ENCODE assay signal across 8 cellular contexts in genomic region chr3:31917303-31917903, GRCh38.
DNase-seq lines count a peak whose midpoint lies in the region; ATAC-seq lines count a peak whose summit lies in the region.

No MANE protein-coding gene starts in this region.

- H3K27ac Mint-ChIP-seq in activated CD4-positive, alpha-beta T cell treated with anti-CD3 and anti-CD28 coated beads, Interleukin-2, amount 10 ng/mL, durations not matched to agents 24 days and 14 days, result peak overlapping the region; percentile 62
- peak overlapping the region; percentile 44 for H3K27ac Mint-ChIP-seq in activated naive CD8-positive, alpha-beta T cell treated with anti-CD3 and anti-CD28 coated beads, Interleukin-2, amount 50 U/mL, for 24 hours
- H3K27ac Mint-ChIP-seq in stimulated activated memory B cell treated with anti-CD40 and anti-IgM and Interleukin-4, amounts not matched to agents 10 μg/mL and 1 μg/mL and 100 μg/mL, for 72 hours, result peak overlapping the region; percentile 94

- peak overlapping the region; percentile 51 for H3K4me3 Mint-ChIP-seq in activated CD4-positive, alpha-beta T cell treated with anti-CD3 and anti-CD28 coated beads, Interleukin-2, amount 10 ng/mL, durations not matched to agents 24 days and 14 days
- no peak overlapping the region for H3K4me3 Mint-ChIP-seq in activated naive CD8-positive, alpha-beta T cell treated with anti-CD3 and anti-CD28 coated beads, Interleukin-2, amount 50 U/mL, for 24 hours
- peak overlapping the region; percentile 54 for H3K4me3 Mint-ChIP-seq in stimulated activated memory B cell treated with anti-CD40 and anti-IgM and Interleukin-4, amounts not matched to agents 10 μg/mL and 1 μg/mL and 100 μg/mL, for 72 hours

- peaks cover 20% of the 10 kb centered on the region for H3K36me3 Mint-ChIP-seq in activated CD4-positive, alpha-beta T cell treated with anti-CD3 and anti-CD28 coated beads, Interleukin-2, amount 10 ng/mL, durations not matched to agents 24 days and 14 days (ENCODE audit: low read depth)
- H3K36me3 Mint-ChIP-seq in activated naive CD8-positive, alpha-beta T cell treated with anti-CD3 and anti-CD28 coated beads, Interleukin-2, amount 50 U/mL, for 24 hours (ENCODE audit: low read depth), result peaks cover 6% of the 10 kb centered on the region
- peaks cover 35% of the 10 kb centered on the region for H3K36me3 Mint-ChIP-seq in stimulated activated memory B cell treated with anti-CD40 and anti-IgM and Interleukin-4, amounts not matched to agents 10 μg/mL and 1 μg/mL and 100 μg/mL, for 72 hours

- peaks cover 27% of the 10 kb centered on the region for H3K9me3 Mint-ChIP-seq in activated CD4-positive, alpha-beta T cell treated with anti-CD3 and anti-CD28 coated beads, Interleukin-2, amount 10 ng/mL, durations not matched to agents 24 days and 14 days
- H3K9me3 Mint-ChIP-seq in activated naive CD8-positive, alpha-beta T cell treated with anti-CD3 and anti-CD28 coated beads, Interleukin-2, amount 50 U/mL, for 24 hours, result peaks cover 20% of the 10 kb centered on the region
- H3K9me3 Mint-ChIP-seq in stimulated activated memory B cell treated with anti-CD40 and anti-IgM and Interleukin-4, amounts not matched to agents 10 μg/mL and 1 μg/mL and 100 μg/mL, for 72 hours, result peaks cover 12% of the 10 kb centered on the region

- no peaks in the 10 kb centered on the region for H3K27me3 Mint-ChIP-seq in activated CD4-positive, alpha-beta T cell treated with anti-CD3 and anti-CD28 coated beads, Interleukin-2, amount 10 ng/mL, durations not matched to agents 24 days and 14 days
- H3K27me3 Mint-ChIP-seq in activated naive CD8-positive, alpha-beta T cell treated with anti-CD3 and anti-CD28 coated beads, Interleukin-2, amount 50 U/mL, for 24 hours, result no peaks in the 10 kb centered on the region
- no peaks in the 10 kb centered on the region for H3K27me3 Mint-ChIP-seq in stimulated activated memory B cell treated with anti-CD40 and anti-IgM and Interleukin-4, amounts not matched to agents 10 μg/mL and 1 μg/mL and 100 μg/mL, for 72 hours

- ATAC-seq in HG03025 (IDR thresholded peaks at IDR 0.05; ENCODE audit: low FRiP score, unreplicated experiment) (peak; percentile 92), sciatic nerve (no peak)
- no peak for ATAC-seq in activated naive CD8-positive, alpha-beta T cell treated with anti-CD3 and anti-CD28 coated beads, Interleukin-2, amount 50 U/mL, for 24 hours
- ATAC-seq in stimulated activated memory B cell treated with anti-CD40 and anti-IgM and Interleukin-4, amounts not matched to agents 10 μg/mL and 1 μg/mL and 100 μg/mL, for 72 hours, result peak; percentile 91

- H3K4me1 Mint-ChIP-seq in activated CD4-positive, alpha-beta T cell treated with anti-CD3 and anti-CD28 coated beads, Interleukin-2, amount 10 ng/mL, durations not matched to agents 24 days and 14 days, result peaks cover 35% of the 10 kb centered on the region
- peaks cover 34% of the 10 kb centered on the region for H3K4me1 Mint-ChIP-seq in activated naive CD8-positive, alpha-beta T cell treated with anti-CD3 and anti-CD28 coated beads, Interleukin-2, amount 50 U/mL, for 24 hours
- H3K4me1 Mint-ChIP-seq in stimulated activated memory B cell treated with anti-CD40 and anti-IgM and Interleukin-4, amounts not matched to agents 10 μg/mL and 1 μg/mL and 100 μg/mL, for 72 hours, result peaks cover 69% of the 10 kb centered on the region

- DNase-seq in activated CD4-positive, alpha-beta T cell treated with anti-CD3 and anti-CD28 coated beads, Interleukin-2, amount 10 ng/mL, durations not matched to agents 24 days and 14 days, result no peak
- no peak for DNase-seq in activated CD4-positive, alpha-beta T cell treated with anti-CD3 and anti-CD28 coated beads, Interleukin-2, amount 50 U/mL, for 4 hours
- DNase-seq in activated naive CD8-positive, alpha-beta T cell treated with anti-CD3 and anti-CD28 coated beads, Interleukin-2, amount 50 U/mL, for 24 hours, result no peak
- DNase-seq in sciatic nerve (ENCODE audit: low spot score) (no peak), SW480 (ENCODE audit: low spot score) (no peak), DMS153 (lab: John Stamatoyannopoulos, UW) (no peak)

- intact Hi-C loops in activated CD4-positive, alpha-beta T cell treated with anti-CD3 and anti-CD28 coated beads, Interleukin-2, amount 10 ng/mL, durations not matched to agents 24 days and 14 days (cut with micrococcal nuclease), result loop anchor here (5.0 kb wide), 2 partner anchors 145 to 195 kb away; no protein-coding TSS in a partner anchor
- intact Hi-C loops in sciatic nerve (cut with DNase I), result no loop called here

Comparison
In these comparisons a context has a peak if more than half of its experiments do, and no peak if none do; other contexts are left out.
1. H3K27ac Mint-ChIP-seq: peak in every context shown above with its lines; median percentile 94 in stimulated activated memory B cell treated with anti-CD40 and anti-IgM and Interleukin-4, amounts not matched to agents 10 μg/mL and 1 μg/mL and 100 μg/mL, for 72 hours; 62 in activated CD4-positive, alpha-beta T cell treated with anti-CD3 and anti-CD28 coated beads, Interleukin-2, amount 10 ng/mL, durations not matched to agents 24 days and 14 days; 44 in activated naive CD8-positive, alpha-beta T cell treated with anti-CD3 and anti-CD28 coated beads, Interleukin-2, amount 50 U/mL, for 24 hours.
2. ATAC-seq: peak in HG03025 (single experiment) and stimulated activated memory B cell treated with anti-CD40 and anti-IgM and Interleukin-4, amounts not matched to agents 10 μg/mL and 1 μg/mL and 100 μg/mL, for 72 hours (single experiment); none in activated naive CD8-positive, alpha-beta T cell treated with anti-CD3 and anti-CD28 coated beads, Interleukin-2, amount 50 U/mL, for 24 hours (single experiment) and sciatic nerve (single experiment).